1 cellular context compared by ENCODE assay signal in the genomic region with DNA sequence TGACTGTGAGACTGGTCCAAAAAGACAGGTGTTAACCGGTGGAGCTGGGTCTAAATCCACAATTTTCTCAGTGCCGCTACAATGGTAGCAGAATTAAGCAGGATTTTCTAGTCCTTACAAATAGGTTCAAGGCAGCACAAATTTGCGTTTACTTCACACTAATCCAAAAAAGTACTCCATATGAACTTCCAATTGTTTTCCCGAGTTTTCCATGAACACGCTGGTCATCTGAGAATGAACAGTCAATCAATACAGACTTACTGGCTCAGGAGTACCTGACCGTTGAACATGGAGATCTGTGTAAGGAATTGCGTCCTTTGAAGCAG.
TF ChIP-seq lines count a peak whose summit lies in the region.

No MANE protein-coding gene starts in this region.

TF ChIP-seq in HepG2, 621 proteins besides CTCF, POLR2A, EP300 and RAD21 (continued from another document):
- TF ChIP-seq, protein P1, sequence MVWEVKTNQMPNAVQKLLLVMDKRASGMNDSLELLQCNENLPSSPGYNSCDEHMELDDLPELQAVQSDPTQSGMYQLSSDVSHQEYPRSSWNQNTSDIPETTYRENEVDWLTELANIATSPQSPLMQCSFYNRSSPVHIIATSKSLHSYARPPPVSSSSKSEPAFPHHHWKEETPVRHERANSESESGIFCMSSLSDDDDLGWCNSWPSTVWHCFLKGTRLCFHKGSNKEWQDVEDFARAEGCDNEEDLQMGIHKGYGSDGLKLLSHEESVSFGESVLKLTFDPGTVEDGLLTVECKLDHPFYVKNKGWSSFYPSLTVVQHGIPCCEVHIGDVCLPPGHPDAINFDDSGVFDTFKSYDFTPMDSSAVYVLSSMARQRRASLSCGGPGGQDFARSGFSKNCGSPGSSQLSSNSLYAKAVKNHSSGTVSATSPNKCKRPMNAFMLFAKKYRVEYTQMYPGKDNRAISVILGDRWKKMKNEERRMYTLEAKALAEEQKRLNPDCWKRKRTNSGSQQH (CRISPR knock-in tag; IDR thresholded peaks at IDR 0.05; ENCODE audit: low read depth), result 0 out of 2 replicates have a peak, but pooled peaks have one; percentile 46
- TF ChIP-seq MEF2D (CRISPR knock-in tag; IDR thresholded peaks at IDR 0.05) (0 out of 2 replicates have a peak, but pooled peaks have one; percentile 23), ZNF292 (CRISPR knock-in tag; IDR thresholded peaks at IDR 0.05; ENCODE audit: borderline replicate concordance, low read depth) (no peak), ZBTB42 (CRISPR knock-in tag; IDR thresholded peaks at IDR 0.05) (no peak), ZNF644 (CRISPR knock-in tag; IDR thresholded peaks at IDR 0.05; ENCODE audit: low read depth) (no peak)
TF ChIP-seq in HepG2: peak in this region for 5.
